In the genomic region with DNA sequence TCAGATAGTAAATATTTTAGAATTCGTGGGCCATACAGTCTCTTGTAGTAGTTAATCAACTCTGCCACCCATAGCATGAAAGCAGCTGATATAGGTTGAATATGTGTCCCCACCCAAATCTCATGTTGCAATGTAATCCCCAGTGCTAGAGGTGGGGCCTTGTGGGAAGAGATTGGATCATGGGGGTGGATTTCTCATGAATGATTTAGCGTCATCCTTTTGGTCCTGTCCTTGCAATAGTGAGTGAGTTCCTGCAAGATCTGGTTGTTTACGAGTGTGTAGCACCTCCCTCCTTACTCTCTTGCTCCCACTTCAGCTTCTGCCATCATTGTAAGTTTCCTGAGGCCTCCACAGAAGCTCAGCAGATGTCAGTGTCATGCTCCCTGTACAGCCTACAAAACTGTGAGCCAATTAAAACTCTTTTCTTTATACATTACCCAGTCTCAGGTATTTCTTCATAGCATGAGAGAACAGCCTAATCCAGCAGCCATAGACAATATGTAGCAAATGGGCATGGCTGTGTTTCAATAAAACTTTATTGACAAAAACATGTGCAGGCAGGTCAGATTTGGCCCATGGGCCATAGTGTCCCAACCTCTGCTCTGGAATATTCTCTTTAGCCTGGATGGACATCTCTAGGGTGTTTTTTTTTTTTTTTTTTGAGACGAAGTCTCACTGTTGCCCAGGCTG, we compare ENCODE assay signal across 1 cellular context.
A peak's percentile ranks its signal among the peaks of the same experiment; 100 is the strongest.
TF ChIP-seq lines count a peak whose summit lies in the region.
"Not testable (repeated sequence)": the region's sequence is repeated elsewhere in the genome, so short reads cannot be mapped to it uniquely, and the experiment has no call there.

No MANE protein-coding gene starts in this region.

TF ChIP-seq in K562, 482 proteins besides CTCF, POLR2A, EP300 and RAD21 (continued from another document):
- TF ChIP-seq, protein P1, sequence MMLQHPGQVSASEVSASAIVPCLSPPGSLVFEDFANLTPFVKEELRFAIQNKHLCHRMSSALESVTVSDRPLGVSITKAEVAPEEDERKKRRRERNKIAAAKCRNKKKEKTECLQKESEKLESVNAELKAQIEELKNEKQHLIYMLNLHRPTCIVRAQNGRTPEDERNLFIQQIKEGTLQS (IDR thresholded peaks at IDR 0.05): peak; percentile 59; the same call in 1 of the 2 replicates
- TF ChIP-seq, protein P1 (CRISPR knock-in tag; conservative IDR thresholded peaks at IDR 0.05): not testable (repeated sequence)
- TF ChIP-seq MEIS2 (IDR thresholded peaks at IDR 0.05; ENCODE audit: partially characterized antibody): peak; percentile 77
- TF ChIP-seq, protein P2, sequence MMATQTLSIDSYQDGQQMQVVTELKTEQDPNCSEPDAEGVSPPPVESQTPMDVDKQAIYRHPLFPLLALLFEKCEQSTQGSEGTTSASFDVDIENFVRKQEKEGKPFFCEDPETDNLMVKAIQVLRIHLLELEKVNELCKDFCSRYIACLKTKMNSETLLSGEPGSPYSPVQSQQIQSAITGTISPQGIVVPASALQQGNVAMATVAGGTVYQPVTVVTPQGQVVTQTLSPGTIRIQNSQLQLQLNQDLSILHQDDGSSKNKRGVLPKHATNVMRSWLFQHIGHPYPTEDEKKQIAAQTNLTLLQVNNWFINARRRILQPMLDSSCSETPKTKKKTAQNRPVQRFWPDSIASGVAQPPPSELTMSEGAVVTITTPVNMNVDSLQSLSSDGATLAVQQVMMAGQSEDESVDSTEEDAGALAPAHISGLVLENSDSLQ (IDR thresholded peaks at IDR 0.05): peak; percentile 59
- TF ChIP-seq, protein P3, sequence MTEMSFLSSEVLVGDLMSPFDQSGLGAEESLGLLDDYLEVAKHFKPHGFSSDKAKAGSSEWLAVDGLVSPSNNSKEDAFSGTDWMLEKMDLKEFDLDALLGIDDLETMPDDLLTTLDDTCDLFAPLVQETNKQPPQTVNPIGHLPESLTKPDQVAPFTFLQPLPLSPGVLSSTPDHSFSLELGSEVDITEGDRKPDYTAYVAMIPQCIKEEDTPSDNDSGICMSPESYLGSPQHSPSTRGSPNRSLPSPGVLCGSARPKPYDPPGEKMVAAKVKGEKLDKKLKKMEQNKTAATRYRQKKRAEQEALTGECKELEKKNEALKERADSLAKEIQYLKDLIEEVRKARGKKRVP (CRISPR knock-in tag; IDR thresholded peaks at IDR 0.05): peak; percentile 45; the same call in 1 of the 2 replicates
- TF ChIP-seq TRIM24 (IDR thresholded peaks at IDR 0.05): peak; percentile 70 to 77; a peak in 2 of 4 replicates
- 0 out of 2 replicates have a peak, but pooled peaks have one; percentile 33 for TF ChIP-seq ATF7 (IDR thresholded peaks at IDR 0.05)
TF ChIP-seq in K562: peak in this region for 11; not testable (repeated sequence) for 471.
